Comparison of ENCODE assay signal across 20 cellular contexts in the genomic region with DNA sequence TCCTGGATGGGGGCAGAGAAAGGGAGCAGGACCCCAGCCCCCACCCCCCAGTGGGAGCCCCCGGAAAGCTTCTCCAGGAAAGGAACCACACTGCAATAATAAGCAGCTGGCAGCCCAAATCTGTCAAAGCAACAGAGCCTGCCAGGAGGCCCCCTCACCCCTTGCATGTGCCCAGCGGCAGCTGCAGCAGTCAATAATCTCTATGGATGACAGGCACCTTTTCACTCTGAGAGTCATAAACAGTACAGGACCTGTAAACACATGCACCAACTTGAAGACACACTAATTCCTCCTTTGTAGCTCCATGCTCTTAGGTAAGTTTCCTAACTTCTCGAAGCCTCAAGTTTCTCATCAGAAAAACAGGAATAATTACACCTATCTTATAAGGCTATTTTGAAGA.
DNase-seq lines count a peak whose midpoint lies in the region; ATAC-seq and TF ChIP-seq lines count a peak whose summit lies in the region.
"Had no signal": no experiment of that assay in that cellular context is flagged by ENCODE, and none has a peak within 500 bp of the region (broad histone marks: within the 10 kb centered on the region; RNA-seq: fewer than 3 reads in every experiment).

No MANE protein-coding gene starts in this region.

- TF ChIP-seq CTCF in nephron progenitor cell (IDR thresholded peaks at IDR 0.05) = no peak

- no peak for ATAC-seq in GM18867 (IDR thresholded peaks at IDR 0.05; ENCODE audit: unreplicated experiment)
- ATAC-seq in activated naive CD8-positive, alpha-beta T cell treated with anti-CD3 and anti-CD28 coated beads, Interleukin-2, amount 50 U/mL, for 24 hours = no peak
- no peak for ATAC-seq in HG03432 (IDR thresholded peaks at IDR 0.05; ENCODE audit: unreplicated experiment)
- ATAC-seq: effector memory CD8-positive, alpha-beta T cell; HepG2; left cardiac atrium; WTC11 had no signal

- peaks cover 4% of the 10 kb centered on the region for H3K36me3 Mint-ChIP-seq in nephron progenitor cell (ENCODE audit: low read depth)
- peaks cover 2% of the 10 kb centered on the region for H3K36me3 Mint-ChIP-seq in activated naive CD8-positive, alpha-beta T cell treated with anti-CD3 and anti-CD28 coated beads, Interleukin-2, amount 50 U/mL, for 24 hours (ENCODE audit: low read depth)
- H3K36me3 Mint-ChIP-seq: CD14-positive monocyte, WTC11 had no signal

- H3K27ac Mint-ChIP-seq in nephron progenitor cell = no peak overlapping the region
- H3K27ac Mint-ChIP-seq in activated naive CD8-positive, alpha-beta T cell treated with anti-CD3 and anti-CD28 coated beads, Interleukin-2, amount 50 U/mL, for 24 hours = no peak overlapping the region
- H3K27ac Mint-ChIP-seq: CD14-positive monocyte; effector memory CD8-positive, alpha-beta T cell; HFFc6; WTC11 had no signal

- peaks cover 29% of the 10 kb centered on the region for H3K4me1 Mint-ChIP-seq in nephron progenitor cell
- peaks cover 5% of the 10 kb centered on the region for H3K4me1 Mint-ChIP-seq in activated naive CD8-positive, alpha-beta T cell treated with anti-CD3 and anti-CD28 coated beads, Interleukin-2, amount 50 U/mL, for 24 hours

- peaks cover 4% of the 10 kb centered on the region for H3K27me3 Mint-ChIP-seq in nephron progenitor cell (ENCODE audit: low read depth, poor library complexity)
- peaks cover 29% of the 10 kb centered on the region for H3K27me3 Mint-ChIP-seq in activated naive CD8-positive, alpha-beta T cell treated with anti-CD3 and anti-CD28 coated beads, Interleukin-2, amount 50 U/mL, for 24 hours

- DNase-seq in NCI-H1417 (lab: John Stamatoyannopoulos, UW) = peak in 2 of 3 experiments; percentile 33 to 67
- DNase-seq in NCI-H1417 treated with DMSO at 0.1 percent for 48 hours (lab: John Stamatoyannopoulos, UW) = no peak
- DNase-seq in NCI-H2081 (lab: John Stamatoyannopoulos, UW) = peak; percentile 38 to 80
- DNase-seq in SHP77 (lab: John Stamatoyannopoulos, UW) = peak; percentile 36 to 76
- peak; percentile 24 for DNase-seq in nephron progenitor cell
- DNase-seq in activated naive CD8-positive, alpha-beta T cell treated with anti-CD3 and anti-CD28 coated beads, Interleukin-2, amount 50 U/mL, for 24 hours = no peak
- DNase-seq: 8988T; cerebellar nuclear complex; effector memory CD8-positive, alpha-beta T cell; HFFc6; left cardiac atrium; MM.1S; NCI-H774; stimulated activated naive CD4-positive, alpha-beta T cell; trophoblast cell had no signal

- H3K4me3 Mint-ChIP-seq in nephron progenitor cell = no peak overlapping the region
- H3K4me3 Mint-ChIP-seq in activated naive CD8-positive, alpha-beta T cell treated with anti-CD3 and anti-CD28 coated beads, Interleukin-2, amount 50 U/mL, for 24 hours = no peak overlapping the region
- H3K4me3 Mint-ChIP-seq: effector memory CD8-positive, alpha-beta T cell; HFFc6; WTC11 had no signal

- H3K9me3 Mint-ChIP-seq in nephron progenitor cell = peaks cover 20% of the 10 kb centered on the region
- H3K9me3 Mint-ChIP-seq in activated naive CD8-positive, alpha-beta T cell treated with anti-CD3 and anti-CD28 coated beads, Interleukin-2, amount 50 U/mL, for 24 hours = no peaks in the 10 kb centered on the region
- H3K9me3 Mint-ChIP-seq: effector memory CD8-positive, alpha-beta T cell; HFFc6 had no signal

Comparison
In these comparisons a context has a peak if more than half of its experiments do, and no peak if none do; other contexts are left out.
1. DNase-seq: peak in NCI-H1417 (2 of 3), NCI-H2081 (2 of 2), SHP77 (2 of 2) and nephron progenitor cell (single experiment); none in NCI-H1417 treated with DMSO at 0.1 percent for 48 hours (single experiment) and activated naive CD8-positive, alpha-beta T cell treated with anti-CD3 and anti-CD28 coated beads, Interleukin-2, amount 50 U/mL, for 24 hours (single experiment).